Comparison of ENCODE assay signal across 16 cellular contexts in the genomic region with DNA sequence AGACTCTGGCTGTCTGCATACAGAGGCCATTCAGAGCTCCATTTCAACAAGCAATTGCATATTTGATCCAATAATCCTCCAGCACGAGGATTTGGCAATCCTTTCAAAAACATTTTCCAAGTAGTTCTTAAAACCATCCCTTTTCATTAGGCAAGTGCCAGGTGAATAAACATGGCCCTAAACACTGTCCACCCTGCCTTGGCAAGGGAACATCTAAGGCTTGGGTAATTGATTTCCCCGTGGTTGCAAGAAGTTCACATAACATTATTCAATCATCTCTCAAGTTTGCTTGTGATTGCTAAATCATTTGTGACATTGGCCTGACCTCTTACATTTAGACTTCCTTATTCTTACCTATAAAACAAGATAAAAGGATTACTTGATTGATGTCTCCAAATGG.
DNase-seq lines count a peak whose midpoint lies in the region; ATAC-seq and TF ChIP-seq lines count a peak whose summit lies in the region.
"Had no signal": no experiment of that assay in that cellular context is flagged by ENCODE, and none has a peak within 500 bp of the region (broad histone marks: within the 10 kb centered on the region; RNA-seq: fewer than 3 reads in every experiment).

No MANE protein-coding gene starts in this region.

- H3K4me3 ChIP-seq in left lung (no peak overlapping the region), neuronal stem cell (ENCODE audit: low read length in 2 of 2) (no peak overlapping the region), brain microvascular endothelial cell (ENCODE audit: low read depth, low read length) (no peak overlapping the region)
- H3K4me3 ChIP-seq: GM23338 had no signal

- H3K4ac ChIP-seq in neuronal stem cell (ENCODE audit: low read length), result no peak overlapping the region

- H2BK5ac ChIP-seq in neuronal stem cell (ENCODE audit: low read length), result no peak overlapping the region

- H3K36me3 ChIP-seq in left lung (no peaks in the 10 kb centered on the region), neuronal stem cell (replicated peaks in 1 of 2; ENCODE audit: control insufficient read depth in 2 of 2, insufficient read depth in 2 of 2, low read length in 2 of 2) (no peaks in the 10 kb centered on the region), brain microvascular endothelial cell (replicated peaks) (no peaks in the 10 kb centered on the region)

- ATAC-seq in left lung (peak; percentile 78), sciatic nerve (peak; percentile 67), HG03342 (IDR thresholded peaks at IDR 0.05; ENCODE audit: unreplicated experiment) (no peak)
- ATAC-seq: GM23338, HCT116 had no signal

- H4K8ac ChIP-seq in neuronal stem cell (ENCODE audit: low read depth, low read length), result no peak overlapping the region

- no peak overlapping the region for H2BK120ac ChIP-seq in neuronal stem cell (ENCODE audit: low read depth, low read length)

- no peak overlapping the region for H2BK12ac ChIP-seq in neuronal stem cell (ENCODE audit: low read length)

- H2BK15ac ChIP-seq in neuronal stem cell (ENCODE audit: low read length), result no peak overlapping the region

- H3K9me3 ChIP-seq in left lung, result no peaks in the 10 kb centered on the region
- no peaks in the 10 kb centered on the region for H3K9me3 ChIP-seq in neuronal stem cell (replicated peaks in 1 of 2; ENCODE audit: control insufficient read depth in 2 of 2, insufficient read depth in 1 of 2, low read depth in 1 of 2, low read length in 2 of 2)

- intact Hi-C loops in left lung (cut with DNase I), result no loop called here
- intact Hi-C loops in sciatic nerve (cut with DNase I), result no loop called here

- H3K9ac ChIP-seq in neuronal stem cell (ENCODE audit: low read depth, low read length, poor library complexity), result no peak overlapping the region

- H2AFZ ChIP-seq in neuronal stem cell (ENCODE audit: low read length), result no peak overlapping the region
- H2AFZ ChIP-seq: GM23338 had no signal

- TF ChIP-seq CTCF in left lung (IDR thresholded peaks at IDR 0.05) (no peak), brain microvascular endothelial cell (IDR thresholded peaks at IDR 0.05; ENCODE audit: low read depth, low read length, missing control alignments) (no peak)

- in situ Hi-C loops in brain microvascular endothelial cell (cut with HindIII; ENCODE audit: low pct_ligation_motif_present, low sequenced_read_pairs), result no loop called here

- H3K4me1 ChIP-seq in left lung (no peaks in the 10 kb centered on the region), neuronal stem cell (ENCODE audit: control insufficient read depth in 2 of 2, insufficient read depth in 1 of 2, low read depth in 1 of 2, low read length in 2 of 2) (no peaks in the 10 kb centered on the region)

- WGBS in neuronal stem cell (ENCODE audit: extremely low coverage in 2 of 2, insufficient read length in 2 of 2, insufficient replicate concordance in 1 of 2), 2 donors, result no CpG with 5 or more reads among the region's 2 CpGs

- DNase-seq in NCI-H1092 (lab: John Stamatoyannopoulos, UW), result peak; percentile 5
- peak; percentile 38 for DNase-seq in NCI-H2029 treated with DMSO at 0.1 percent for 48 hours (lab: John Stamatoyannopoulos, UW)
- DNase-seq in left lung, result no peak
- DNase-seq in sciatic nerve (ENCODE audit: low spot score), result no peak
- DNase-seq in NOMO-1 (lab: John Stamatoyannopoulos, UW; ENCODE audit: unreplicated experiment in 2 of 2), result no peak
- DNase-seq in neuronal stem cell (ENCODE audit: low spot score), result no peak
- no peak for DNase-seq in brain microvascular endothelial cell
- DNase-seq: AML-193; Caco-2; CD4-positive, alpha-beta T cell; H7; HFFc6 had no signal

- H3K23ac ChIP-seq in neuronal stem cell (ENCODE audit: low read depth, low read length, poor library complexity), result no peak overlapping the region

- no peak overlapping the region for H2AK5ac ChIP-seq in neuronal stem cell (ENCODE audit: low read depth, low read length)

- H3K79me1 ChIP-seq in neuronal stem cell (ENCODE audit: low read depth, low read length), result no peaks in the 10 kb centered on the region

- no peak overlapping the region for H4K91ac ChIP-seq in neuronal stem cell (ENCODE audit: low read depth, low read length, poor library complexity)

- no peaks in the 10 kb centered on the region for H3K27me3 ChIP-seq in left lung
- H3K27me3 ChIP-seq in neuronal stem cell (ENCODE audit: control insufficient read depth in 3 of 3, insufficient read depth in 3 of 3, low read depth in 1 of 3, low read length in 3 of 3), result no peaks in the 10 kb centered on the region
- H3K27me3 ChIP-seq in brain microvascular endothelial cell (replicated peaks), result no peaks in the 10 kb centered on the region

- H3K14ac ChIP-seq in neuronal stem cell (ENCODE audit: low read length), result no peak overlapping the region

- no peak overlapping the region for H3K4me2 ChIP-seq in neuronal stem cell (ENCODE audit: insufficient read depth, low read length, poor library complexity, severe bottlenecking)
- H3K4me2 ChIP-seq: GM23338 had no signal

- no peak overlapping the region for H3K18ac ChIP-seq in neuronal stem cell (ENCODE audit: low read length)

- H3K27ac ChIP-seq in left lung (no peak overlapping the region), neuronal stem cell (replicated peaks; ENCODE audit: low read length) (no peak overlapping the region), brain microvascular endothelial cell (no peak overlapping the region)
- H3K27ac ChIP-seq: C4-2B had no signal

Comparison
In these comparisons a context has a peak if more than half of its experiments do, and no peak if none do; other contexts are left out.
1. DNase-seq: peak in NCI-H1092 (single experiment) and NCI-H2029 treated with DMSO at 0.1 percent for 48 hours (single experiment); none in left lung (0 of 2), sciatic nerve (single experiment), NOMO-1 (0 of 2), neuronal stem cell (single experiment) and brain microvascular endothelial cell (single experiment).